8 cellular contexts compared by ENCODE assay signal in genomic region chr1:200802865-200803512, GRCh38.
DNase-seq lines count a peak whose midpoint lies in the region; ATAC-seq and TF ChIP-seq lines count a peak whose summit lies in the region.

No MANE protein-coding gene starts in this region.

- H3K9ac ChIP-seq in colonic mucosa (ENCODE audit: low read depth in 2 of 2, low read length in 2 of 2) = peak overlapping the region in 1 of 2 donors; percentile 12

- CTCF ChIA-PET in activated CD4-positive, alpha-beta T cell treated with anti-CD3 and anti-CD28 coated beads for 36 hours (lab: Charles Lee) = interaction anchor here (0.5 to 6.0 kb wide), 26 partner anchors 9 to 313 kb away, joined by 3 to 90 read pairs (median 4); partner anchors contain the start of gene KIF14

- H3K27me3 Mint-ChIP-seq in activated CD4-positive, alpha-beta T cell treated with anti-CD3 and anti-CD28 coated beads for 36 hours = no peaks in the 10 kb centered on the region

- H3K9me3 ChIP-seq in colonic mucosa = no peaks in the 10 kb centered on the region
- no peaks in the 10 kb centered on the region for H3K9me3 ChIP-seq in left lung

- no peak overlapping the region for H3K4me3 Mint-ChIP-seq in activated CD4-positive, alpha-beta T cell treated with anti-CD3 and anti-CD28 coated beads for 36 hours

- H3K4me3 ChIP-seq in colonic mucosa = no peak overlapping the region
- no peak overlapping the region for H3K4me3 ChIP-seq in left lung

- POLR2A ChIA-PET in activated CD4-positive, alpha-beta T cell treated with anti-CD3 and anti-CD28 coated beads for 36 hours (lab: Charles Lee) = no interaction called here

- TF ChIP-seq CTCF in colonic mucosa (IDR thresholded peaks at IDR 0.05) (peak; percentile 94), left lung (IDR thresholded peaks at IDR 0.05) (peak; percentile 82 to 88)

- DNase-seq in activated gamma-delta T cell treated with Interleukin-2 at 50 U/mL for 16 hours (peak; percentile 72), activated gamma-delta T cell (lab: John Stamatoyannopoulos, UW) (no peak), NCI-H460 (ENCODE audit: extremely low read depth, low read depth) (peak; percentile 85), colonic mucosa (peak; percentile 83), left lung (peak in 1 of 2 donors; percentile 75)
- DNase-seq in activated CD4-positive, alpha-beta T cell treated with anti-CD3 and anti-CD28 coated beads for 36 hours = peak; percentile 86
- DNase-seq in stimulated activated CD4-positive, alpha-beta T cell treated with anti-CD3 and anti-CD28 coated beads, TNF-alpha, amount 100 ng/mL, for 1 hour (ENCODE audit: low read depth in 3 of 3, low spot score in 1 of 3) = peak; percentile 35 to 51 (median 47)

- H3K36me3 ChIP-seq in colonic mucosa (no peaks in the 10 kb centered on the region), left lung (no peaks in the 10 kb centered on the region)

- no peak overlapping the region for H3K27ac Mint-ChIP-seq in activated CD4-positive, alpha-beta T cell treated with anti-CD3 and anti-CD28 coated beads for 36 hours

- no peak overlapping the region for H3K27ac ChIP-seq in colonic mucosa
- H3K27ac ChIP-seq in left lung = no peak overlapping the region

- intact Hi-C loops in activated CD4-positive, alpha-beta T cell treated with anti-CD3 and anti-CD28 coated beads for 36 hours (cut with DNase I, micrococcal nuclease) = loop anchor here (1.0 to 2.0 kb wide), 6 partner anchors 62 to 245 kb away; partner anchors contain the start of gene KIF14 (in 1 of the 2)
- intact Hi-C loops in colonic mucosa (cut with DNase I) = loop anchor here (2.0 kb wide), 1 partner anchor 182 kb away; the partner anchor contains the start of gene KIF14
- intact Hi-C loops in left lung (cut with DNase I) = no loop called here

- H3K4me1 Mint-ChIP-seq in activated CD4-positive, alpha-beta T cell treated with anti-CD3 and anti-CD28 coated beads for 36 hours = peaks cover 2% of the 10 kb centered on the region

- no peaks in the 10 kb centered on the region for H3K27me3 ChIP-seq in colonic mucosa
- H3K27me3 ChIP-seq in left lung = no peaks in the 10 kb centered on the region

- no peaks in the 10 kb centered on the region for H3K9me3 Mint-ChIP-seq in activated CD4-positive, alpha-beta T cell treated with anti-CD3 and anti-CD28 coated beads for 36 hours (ENCODE audit: low read depth)

- ATAC-seq in HG03354 (IDR thresholded peaks at IDR 0.05; ENCODE audit: poor library complexity, severe bottlenecking, unreplicated experiment) = peak; percentile 88
- peak; percentile 88 for ATAC-seq in activated CD4-positive, alpha-beta T cell treated with anti-CD3 and anti-CD28 coated beads for 36 hours
- ATAC-seq in left lung = peak; percentile 100

- H3K4me1 ChIP-seq in colonic mucosa (no peaks in the 10 kb centered on the region), left lung (peaks cover 0 to 13% of the 10 kb centered on the region in 2 donors)

- no peaks in the 10 kb centered on the region for H3K36me3 Mint-ChIP-seq in activated CD4-positive, alpha-beta T cell treated with anti-CD3 and anti-CD28 coated beads for 36 hours (ENCODE audit: low read depth)

Comparison
In these comparisons a context has a peak if more than half of its experiments do, and no peak if none do; other contexts are left out.
1. intact Hi-C loops: an anchor here in activated CD4-positive, alpha-beta T cell treated with anti-CD3 and anti-CD28 coated beads for 36 hours (1.0 to 2.0 kb wide) and colonic mucosa (2.0 kb wide); none called in left lung.